Comparison of ENCODE assay signal across 18 cellular contexts in genomic region chr6:125469915-125470314, GRCh38.
"Had no signal": no experiment of that assay in that cellular context is flagged by ENCODE, and none has a peak within 500 bp of the region (broad histone marks: within the 10 kb centered on the region; RNA-seq: fewer than 3 reads in every experiment).

No MANE protein-coding gene starts in this region.

- H3K36me3 ChIP-seq: heart right ventricle, left lung, pancreas, tibial artery, uterus had no signal

- DNase-seq: activated B cell treated with CpG ODN at 0.5 μM for 24 hours; activated CD4-positive, alpha-beta T cell treated with anti-CD3 and anti-CD28 coated beads, Interleukin-2, amount 10 ng/mL, durations not matched to agents 24 days and 14 days; activated T-cell treated with anti-CD3 and anti-CD28 coated beads for 4 hours; effector memory CD8-positive, alpha-beta T cell; erythroblast; foreskin fibroblast; heart right ventricle; left lung; nephron progenitor cell; pancreas; retina; T-helper 17 cell; tibial artery; uterus had no signal

- FAIRE-seq: keratinocyte, pancreas had no signal

- H3K4me1 Mint-ChIP-seq: activated B cell treated with CpG ODN at 0.5 μM for 24 hours; activated CD4-positive, alpha-beta T cell treated with anti-CD3 and anti-CD28 coated beads, Interleukin-2, amount 10 ng/mL, durations not matched to agents 24 days and 14 days; activated naive CD4-positive, alpha-beta T cell treated with anti-CD3 and anti-CD28 coated beads, Interleukin-2, amount 50 U/mL, for 24 hours; T-helper 17 cell had no signal

- H3K36me3 Mint-ChIP-seq: activated naive CD4-positive, alpha-beta T cell treated with anti-CD3 and anti-CD28 coated beads, Interleukin-2, amount 50 U/mL, for 24 hours had no signal

- H3K27ac ChIP-seq: coronary artery, heart right ventricle, left lung, pancreas, uterus had no signal

- H3K9me3 Mint-ChIP-seq: effector memory CD8-positive, alpha-beta T cell had no signal

- H3K4me3 ChIP-seq: coronary artery, heart right ventricle, left lung, pancreas, skin epidermis, tibial artery, uterus had no signal

- H3K27ac Mint-ChIP-seq: activated B cell treated with CpG ODN at 0.5 μM for 24 hours; activated CD4-positive, alpha-beta T cell treated with anti-CD3 and anti-CD28 coated beads, Interleukin-2, amount 10 ng/mL, durations not matched to agents 24 days and 14 days; activated naive CD4-positive, alpha-beta T cell treated with anti-CD3 and anti-CD28 coated beads, Interleukin-2, amount 50 U/mL, for 24 hours; effector memory CD8-positive, alpha-beta T cell; nephron progenitor cell; T-helper 17 cell had no signal

- H3K27me3 ChIP-seq: heart right ventricle, left lung, pancreas, tibial artery, uterus had no signal

- H3K4me3 Mint-ChIP-seq: activated B cell treated with CpG ODN at 0.5 μM for 24 hours; activated CD4-positive, alpha-beta T cell treated with anti-CD3 and anti-CD28 coated beads, Interleukin-2, amount 10 ng/mL, durations not matched to agents 24 days and 14 days; activated naive CD4-positive, alpha-beta T cell treated with anti-CD3 and anti-CD28 coated beads, Interleukin-2, amount 50 U/mL, for 24 hours; effector memory CD8-positive, alpha-beta T cell; nephron progenitor cell; T-helper 17 cell had no signal

- H3K9me3 ChIP-seq: heart right ventricle, left lung, pancreas, tibial artery, uterus had no signal

- H3K4me1 ChIP-seq: heart right ventricle, left lung, pancreas, uterus had no signal

- ATAC-seq: effector memory CD8-positive, alpha-beta T cell; heart right ventricle; left lung; pancreas; T-helper 17 cell had no signal
